ENCODE assay signal across 19 cellular contexts in the genomic region with DNA sequence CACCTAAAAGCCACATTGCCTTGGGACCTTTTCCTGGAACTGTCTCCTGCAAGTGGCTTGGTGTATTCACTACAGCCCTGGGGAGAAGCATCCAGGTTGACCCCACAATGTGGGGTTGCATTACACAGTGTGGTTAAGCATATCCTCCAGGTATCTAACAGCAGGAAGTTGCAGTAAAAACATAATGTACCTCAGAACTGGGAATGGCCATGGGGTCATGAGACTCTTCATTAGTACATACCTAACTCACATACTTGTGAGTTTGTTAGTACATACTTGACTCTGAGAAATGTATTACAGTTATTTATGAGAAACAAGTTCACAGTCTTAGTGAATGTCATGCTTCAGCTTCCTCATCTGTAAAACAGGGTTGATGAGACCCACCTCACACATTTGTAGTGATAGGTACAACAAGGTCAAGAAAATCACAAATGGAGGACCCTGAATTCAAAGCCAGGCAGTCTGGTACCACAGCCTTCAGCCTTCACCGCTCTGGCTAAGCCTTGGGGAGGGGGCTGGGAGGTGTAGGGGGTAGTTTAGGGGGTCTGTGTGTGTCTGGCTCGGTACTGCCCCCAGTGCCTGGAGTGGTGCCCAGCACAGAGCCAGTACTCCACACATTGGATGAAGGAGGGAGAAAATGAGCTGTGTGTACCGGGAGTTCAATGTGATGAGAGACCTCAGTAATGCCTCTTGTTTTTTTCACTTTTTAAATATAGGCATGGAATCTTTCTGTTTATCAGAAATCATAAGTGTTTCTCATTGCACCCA. TPM values are rescaled to one million over a fixed set of nuclear protein-coding genes. Genes with fewer than 3 reads are reported as not detected.
DNase-seq lines count a peak whose midpoint lies in the region; ATAC-seq, FAIRE-seq and TF ChIP-seq lines count a peak whose summit lies in the region.
"Had no signal": no experiment of that assay in that cellular context is flagged by ENCODE, and none has a peak within 500 bp of the region (broad histone marks: within the 10 kb centered on the region; RNA-seq: fewer than 3 reads in every experiment).

No MANE protein-coding gene starts in this region.

- no peak overlapping the region for H3K4me2 ChIP-seq in DND-41 (ENCODE audit: insufficient read depth, low read length)

- DNase-seq in AG04449 (ENCODE audit: low read depth, low spot score) (peak; percentile 9), DND-41 (no peak), iPS-NIHi7 (ENCODE audit: extremely low spot score) (peak; percentile 57), NCI-H1105 (lab: John Stamatoyannopoulos, UW) (no peak), caudate nucleus (lab: John Stamatoyannopoulos, UW) (no peak), RCC 7860 (ENCODE audit: low spot score) (no peak)
- DNase-seq in activated CD8-positive, alpha-beta T cell treated with anti-CD3 and anti-CD28 coated beads for 36 hours = no peak
- DNase-seq: activated CD4-positive, alpha-beta T cell treated with anti-CD3 and anti-CD28 coated beads for 48 hours; activated naive CD4-positive, alpha-beta T cell treated with Interleukin-2 at 50 U/mL for 16 hours; EL; GOT3; hippocampal formation; Karpas-422; NCI-H1105 treated with DMSO at 0.1 percent for 48 hours; stimulated activated CD4-positive, alpha-beta T cell treated with anti-CD3 and anti-CD28 coated beads, Interleukin-2, amount 100 ng/mL, for 48 hours had no signal

- H3K4me1 Mint-ChIP-seq in activated CD8-positive, alpha-beta T cell treated with anti-CD3 and anti-CD28 coated beads for 36 hours (ENCODE audit: low read depth) = peaks cover 8% of the 10 kb centered on the region

- peak overlapping the region; percentile 36 for H3K27ac Mint-ChIP-seq in activated CD8-positive, alpha-beta T cell treated with anti-CD3 and anti-CD28 coated beads for 36 hours
- H3K27ac Mint-ChIP-seq: nephron had no signal

- FAIRE-seq in RCC 7860 (lab: Jason Lieb, UNC) = no peak
- FAIRE-seq: TTC549 had no signal

- POLR2A ChIA-PET in AG04449 (lab: Yijun Ruan, JAX) = no interaction called here
- POLR2A ChIA-PET in activated CD8-positive, alpha-beta T cell treated with anti-CD3 and anti-CD28 coated beads for 36 hours (lab: Charles Lee) = interaction anchor here (0.6 to 1.1 kb wide), 2 partner anchors 11 to 20 kb away, joined by 3 read pairs; no protein-coding TSS in a partner anchor

- H3K4me3 Mint-ChIP-seq in activated CD8-positive, alpha-beta T cell treated with anti-CD3 and anti-CD28 coated beads for 36 hours = no peak overlapping the region
- H3K4me3 Mint-ChIP-seq: nephron had no signal

- H3K36me3 ChIP-seq in DND-41 (ENCODE audit: insufficient read depth, low read length) = peaks cover 45% of the 10 kb centered on the region

- no peaks in the 10 kb centered on the region for H3K9me3 Mint-ChIP-seq in activated CD8-positive, alpha-beta T cell treated with anti-CD3 and anti-CD28 coated beads for 36 hours
- H3K9me3 Mint-ChIP-seq: nephron had no signal

- no peak overlapping the region for H2AFZ ChIP-seq in DND-41 (ENCODE audit: low read depth, low read length)

- H4K20me1 ChIP-seq in DND-41 (ENCODE audit: insufficient read depth, low read length) = no peaks in the 10 kb centered on the region

- CTCF ChIA-PET in AG04449 (lab: Yijun Ruan, JAX) = no interaction called here
- CTCF ChIA-PET in activated CD8-positive, alpha-beta T cell treated with anti-CD3 and anti-CD28 coated beads for 36 hours (lab: Charles Lee) = interaction anchor here (1.1 kb wide), 1 partner anchor 85 kb away, joined by 3 read pairs; no protein-coding TSS in a partner anchor

- H3K4me3 ChIP-seq in AG04449 (ENCODE audit: low read depth, low read length) (no peak overlapping the region), DND-41 (ENCODE audit: low read depth in 1 of 2, low read length in 2 of 2) (no peak overlapping the region)
- H3K4me3 ChIP-seq: skin epidermis had no signal

- no peaks in the 10 kb centered on the region for H3K4me1 ChIP-seq in DND-41 (ENCODE audit: insufficient read depth, low read length)

- H3K36me3 Mint-ChIP-seq in activated CD8-positive, alpha-beta T cell treated with anti-CD3 and anti-CD28 coated beads for 36 hours (ENCODE audit: low read depth) = peaks cover 4% of the 10 kb centered on the region

- no peak; the same call in 2 of the 3 replicates for ATAC-seq in DND-41 (ENCODE audit: insufficient read depth, low read depth)
- no peak for ATAC-seq in activated CD8-positive, alpha-beta T cell treated with anti-CD3 and anti-CD28 coated beads for 36 hours
- ATAC-seq in GM18519 (IDR thresholded peaks at IDR 0.05; ENCODE audit: low FRiP score, unreplicated experiment) = no peak

- intact Hi-C loops in activated CD8-positive, alpha-beta T cell treated with anti-CD3 and anti-CD28 coated beads for 36 hours (cut with micrococcal nuclease) = no loop called here

- no peaks in the 10 kb centered on the region for H3K9me3 ChIP-seq in DND-41 (ENCODE audit: insufficient read depth, low read length, severe bottlenecking)

- TF ChIP-seq CTCF in AG04449 (IDR thresholded peaks at IDR 0.05; ENCODE audit: insufficient read depth, low read length, missing control alignments) = no peak
- TF ChIP-seq CTCF in DND-41 (IDR thresholded peaks at IDR 0.05; ENCODE audit: borderline replicate concordance, extremely low read depth, low read length, poor library complexity, severe bottlenecking) = peak; percentile 26
- no peak for TF ChIP-seq CTCF in activated CD8-positive, alpha-beta T cell treated with anti-CD3 and anti-CD28 coated beads for 36 hours (IDR thresholded peaks at IDR 0.05)

- H3K27ac ChIP-seq in DND-41 (ENCODE audit: low read length) (no peak overlapping the region), caudate nucleus (ENCODE audit: low read depth, low read length) (no peak overlapping the region)

- H3K79me2 ChIP-seq in DND-41 (ENCODE audit: insufficient read depth, low read length) = no peaks in the 10 kb centered on the region

- no peaks in the 10 kb centered on the region for H3K27me3 Mint-ChIP-seq in activated CD8-positive, alpha-beta T cell treated with anti-CD3 and anti-CD28 coated beads for 36 hours

- H3K9ac ChIP-seq in DND-41 (ENCODE audit: low read depth, low read length) = no peak overlapping the region

- no peaks in the 10 kb centered on the region for H3K27me3 ChIP-seq in DND-41 (ENCODE audit: insufficient read depth, low read length, poor library complexity)

RNA-seq across cellular contexts. Expression of gene KAT14, which starts 53.0 kb away (rescaled TPM):
- total RNA-seq in activated CD8-positive, alpha-beta T cell treated with anti-CD3 and anti-CD28 coated beads for 36 hours = 10 to 100 TPM; 17.9 to 18.4 TPM

RNA-seq across cellular contexts. Expression of gene PET117, which starts 53.0 kb away (rescaled TPM):
- 10 to 100 TPM; 17.2 to 19.4 TPM for total RNA-seq in activated CD8-positive, alpha-beta T cell treated with anti-CD3 and anti-CD28 coated beads for 36 hours

Comparison
In these comparisons a context has a peak if more than half of its experiments do, and no peak if none do; other contexts are left out.
1. DNase-seq: peak in AG04449 (single experiment) and iPS-NIHi7 (single experiment); none in DND-41 (single experiment), activated CD8-positive, alpha-beta T cell treated with anti-CD3 and anti-CD28 coated beads for 36 hours (single experiment), NCI-H1105 (single experiment), caudate nucleus (0 of 61) and RCC 7860 (single experiment).